Comparison of ENCODE assay signal across 1 cellular context in genomic region chr7:6251653-6252052, GRCh38.
TF ChIP-seq lines count a peak whose summit lies in the region.

No MANE protein-coding gene starts in this region.

TF ChIP-seq in HEK293, 187 proteins besides CTCF, POLR2A, EP300 and RAD21 (continued from another document):
- TF ChIP-seq, protein P1, sequence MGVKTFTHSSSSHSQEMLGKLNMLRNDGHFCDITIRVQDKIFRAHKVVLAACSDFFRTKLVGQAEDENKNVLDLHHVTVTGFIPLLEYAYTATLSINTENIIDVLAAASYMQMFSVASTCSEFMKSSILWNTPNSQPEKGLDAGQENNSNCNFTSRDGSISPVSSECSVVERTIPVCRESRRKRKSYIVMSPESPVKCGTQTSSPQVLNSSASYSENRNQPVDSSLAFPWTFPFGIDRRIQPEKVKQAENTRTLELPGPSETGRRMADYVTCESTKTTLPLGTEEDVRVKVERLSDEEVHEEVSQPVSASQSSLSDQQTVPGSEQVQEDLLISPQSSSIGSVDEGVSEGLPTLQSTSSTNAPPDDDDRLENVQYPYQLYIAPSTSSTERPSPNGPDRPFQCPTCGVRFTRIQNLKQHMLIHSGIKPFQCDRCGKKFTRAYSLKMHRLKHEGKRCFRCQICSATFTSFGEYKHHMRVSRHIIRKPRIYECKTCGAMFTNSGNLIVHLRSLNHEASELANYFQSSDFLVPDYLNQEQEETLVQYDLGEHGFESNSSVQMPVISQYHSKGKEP (tag by site-specific recombination; IDR thresholded peaks at IDR 0.05): no peak
- TF ChIP-seq OSR2 (tag by site-specific recombination; IDR thresholded peaks at IDR 0.05): peak; percentile 19; the same call in 1 of the 2 replicates
- no peak for TF ChIP-seq ZSCAN30 (tag by site-specific recombination; IDR thresholded peaks at IDR 0.05)
- no peak for TF ChIP-seq ZBTB17 (tag by site-specific recombination; IDR thresholded peaks at IDR 0.05)
- TF ChIP-seq TCF7L2 (IDR thresholded peaks at IDR 0.05; ENCODE audit: borderline replicate concordance, low read depth, low read length): peak; percentile 79; the same call in 1 of the 2 replicates
- TF ChIP-seq FEZF1 (tag by site-specific recombination; IDR thresholded peaks at IDR 0.05): peak; percentile 57
- TF ChIP-seq ZNF843 (tag by site-specific recombination; IDR thresholded peaks at IDR 0.05): peak; percentile 56; the same call in 1 of the 2 replicates
- no peak for TF ChIP-seq ZNF280D (tag by site-specific recombination; IDR thresholded peaks at IDR 0.05)
- TF ChIP-seq, protein P2, sequence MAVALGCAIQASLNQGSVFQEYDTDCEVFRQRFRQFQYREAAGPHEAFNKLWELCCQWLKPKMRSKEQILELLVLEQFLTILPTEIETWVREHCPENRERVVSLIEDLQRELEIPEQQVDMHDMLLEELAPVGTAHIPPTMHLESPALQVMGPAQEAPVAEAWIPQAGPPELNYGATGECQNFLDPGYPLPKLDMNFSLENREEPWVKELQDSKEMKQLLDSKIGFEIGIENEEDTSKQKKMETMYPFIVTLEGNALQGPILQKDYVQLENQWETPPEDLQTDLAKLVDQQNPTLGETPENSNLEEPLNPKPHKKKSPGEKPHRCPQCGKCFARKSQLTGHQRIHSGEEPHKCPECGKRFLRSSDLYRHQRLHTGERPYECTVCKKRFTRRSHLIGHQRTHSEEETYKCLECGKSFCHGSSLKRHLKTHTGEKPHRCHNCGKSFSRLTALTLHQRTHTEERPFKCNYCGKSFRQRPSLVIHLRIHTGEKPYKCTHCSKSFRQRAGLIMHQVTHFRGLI (tag by site-specific recombination; IDR thresholded peaks at IDR 0.05): no peak
- TF ChIP-seq, protein P3, sequence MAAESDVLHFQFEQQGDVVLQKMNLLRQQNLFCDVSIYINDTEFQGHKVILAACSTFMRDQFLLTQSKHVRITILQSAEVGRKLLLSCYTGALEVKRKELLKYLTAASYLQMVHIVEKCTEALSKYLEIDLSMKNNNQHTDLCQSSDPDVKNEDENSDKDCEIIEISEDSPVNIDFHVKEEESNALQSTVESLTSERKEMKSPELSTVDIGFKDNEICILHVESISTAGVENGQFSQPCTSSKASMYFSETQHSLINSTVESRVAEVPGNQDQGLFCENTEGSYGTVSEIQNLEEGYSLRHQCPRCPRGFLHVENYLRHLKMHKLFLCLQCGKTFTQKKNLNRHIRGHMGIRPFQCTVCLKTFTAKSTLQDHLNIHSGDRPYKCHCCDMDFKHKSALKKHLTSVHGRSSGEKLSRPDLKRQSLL (tag by site-specific recombination; IDR thresholded peaks at IDR 0.05): no peak
- no peak for TF ChIP-seq ZNF747 (tag by site-specific recombination; IDR thresholded peaks at IDR 0.05)
- peak; percentile 90 for TF ChIP-seq PRDM6 (tag by site-specific recombination; IDR thresholded peaks at IDR 0.05)
- no peak for TF ChIP-seq ZNF19 (tag by site-specific recombination; IDR thresholded peaks at IDR 0.05; ENCODE audit: low read depth)
- TF ChIP-seq ZNF621 (tag by site-specific recombination; IDR thresholded peaks at IDR 0.05): no peak
- 0 out of 2 replicates have a peak, but pooled peaks have one; percentile 22 for TF ChIP-seq GLI2 (tag by site-specific recombination; IDR thresholded peaks at IDR 0.05; ENCODE audit: borderline replicate concordance, low read depth)
- TF ChIP-seq REPIN1 (tag by site-specific recombination; IDR thresholded peaks at IDR 0.05; ENCODE audit: low read depth): no peak
- no peak for TF ChIP-seq KLF8 (tag by site-specific recombination; IDR thresholded peaks at IDR 0.05)
- TF ChIP-seq ZNF174 (tag by site-specific recombination; IDR thresholded peaks at IDR 0.05): no peak
TF ChIP-seq in HEK293: peak in this region for 8.
